Comparison of ENCODE assay signal across 18 cellular contexts in genomic region chr9:130872912-130873503, GRCh38. TPM values are rescaled to one million over a fixed set of nuclear protein-coding genes. Genes with fewer than 3 reads are reported as not detected.
DNase-seq lines count a peak whose midpoint lies in the region; ATAC-seq and TF ChIP-seq lines count a peak whose summit lies in the region.
"Had no signal": no experiment of that assay in that cellular context is flagged by ENCODE, and none has a peak within 500 bp of the region (broad histone marks: within the 10 kb centered on the region; RNA-seq: fewer than 3 reads in every experiment).

No MANE protein-coding gene starts in this region.

- no peak overlapping the region for H3K4me3 ChIP-seq in coronary artery
- H3K4me3 ChIP-seq in liver (ENCODE audit: low read depth in 1 of 3, low read length in 3 of 3) = no peak overlapping the region
- H3K4me3 ChIP-seq in stomach smooth muscle (ENCODE audit: low read length in 2 of 2) = no peak overlapping the region
- H3K4me3 ChIP-seq: BLaER1 treated with 17β-estradiol and CSF1 and Interleukin-3, amounts not matched to agents 10 nM and 100 nM; PC-9 had no signal

- H3K9me3 ChIP-seq in liver (ENCODE audit: control insufficient read depth in 4 of 4, low read length in 3 of 4) (no peaks in the 10 kb centered on the region), stomach smooth muscle (ENCODE audit: control insufficient read depth in 2 of 2, low read length in 2 of 2) (no peaks in the 10 kb centered on the region)
- H3K9me3 ChIP-seq: BLaER1 treated with 17β-estradiol and CSF1 and Interleukin-3, amounts not matched to agents 10 nM and 100 nM had no signal

- H3K4me3 Mint-ChIP-seq in activated naive CD8-positive, alpha-beta T cell treated with anti-CD3 and anti-CD28 coated beads, Interleukin-2, amount 50 U/mL, for 24 hours = no peak overlapping the region
- H3K4me3 Mint-ChIP-seq: activated CD8-positive, alpha-beta T cell treated with anti-CD3 and anti-CD28 coated beads for 36 hours; activated naive CD4-positive, alpha-beta T cell treated with anti-CD3 and anti-CD28 coated beads for 36 hours; stimulated activated memory B cell treated with anti-CD40 and anti-IgM and Interleukin-4, amounts not matched to agents 10 μg/mL and 1 μg/mL and 100 μg/mL, for 72 hours had no signal

- peak overlapping the region; percentile 21 to 67 for H3K27ac ChIP-seq in coronary artery
- peak overlapping the region; percentile 57 to 60 for H3K27ac ChIP-seq in liver (ENCODE audit: low read depth in 1 of 2, low read length in 2 of 2)
- H3K27ac ChIP-seq in stomach smooth muscle (ENCODE audit: low read length) = peak overlapping the region; percentile 11
- H3K27ac ChIP-seq: BLaER1 treated with 17β-estradiol and CSF1 and Interleukin-3, amounts not matched to agents 10 nM and 100 nM; PC-9 had no signal

- no peaks in the 10 kb centered on the region for H3K27me3 ChIP-seq in liver (ENCODE audit: control insufficient read depth in 4 of 4, insufficient read depth in 4 of 4, low read length in 3 of 4)
- H3K27me3 ChIP-seq in stomach smooth muscle (ENCODE audit: control insufficient read depth in 1 of 2, insufficient read depth in 2 of 2, low read length in 2 of 2) = no peaks in the 10 kb centered on the region
- H3K27me3 ChIP-seq: BLaER1 treated with 17β-estradiol and CSF1 and Interleukin-3, amounts not matched to agents 10 nM and 100 nM had no signal

- H3K4me1 ChIP-seq in liver (ENCODE audit: control insufficient read depth in 4 of 4, insufficient read depth in 4 of 4, low read length in 3 of 4) (peaks cover 6 to 21% (median 21%) of the 10 kb centered on the region in 4 donors), stomach smooth muscle (ENCODE audit: control insufficient read depth, insufficient read depth, low read length) (peaks cover 29% of the 10 kb centered on the region)

- WGBS in liver = 35% methylated on average over 15 of the region's 15 CpGs

- TF ChIP-seq CTCF in coronary artery (IDR thresholded peaks at IDR 0.05) (no peak), liver (IDR thresholded peaks at IDR 0.05; ENCODE audit: low read depth, low read length, missing input control) (no peak)

- H3K9ac ChIP-seq in liver (ENCODE audit: low read depth in 1 of 2, low read length in 2 of 2) (no peak overlapping the region), stomach smooth muscle (ENCODE audit: low read length in 2 of 2) (no peak overlapping the region)
- H3K9ac ChIP-seq: BLaER1 treated with 17β-estradiol and CSF1 and Interleukin-3, amounts not matched to agents 10 nM and 100 nM had no signal

- peaks cover 38% of the 10 kb centered on the region for H3K36me3 Mint-ChIP-seq in activated naive CD8-positive, alpha-beta T cell treated with anti-CD3 and anti-CD28 coated beads, Interleukin-2, amount 50 U/mL, for 24 hours (ENCODE audit: low read depth)

- peak; percentile 50 to 52 for TF ChIP-seq RAD21 in liver (IDR thresholded peaks at IDR 0.05)

- peaks cover 5% of the 10 kb centered on the region for H3K4me1 Mint-ChIP-seq in activated naive CD8-positive, alpha-beta T cell treated with anti-CD3 and anti-CD28 coated beads, Interleukin-2, amount 50 U/mL, for 24 hours

- ATAC-seq in activated naive CD8-positive, alpha-beta T cell treated with anti-CD3 and anti-CD28 coated beads, Interleukin-2, amount 50 U/mL, for 24 hours = no peak
- no peak for ATAC-seq in GM21529 (IDR thresholded peaks at IDR 0.05; ENCODE audit: unreplicated experiment)
- ATAC-seq: activated CD8-positive, alpha-beta T cell treated with anti-CD3 and anti-CD28 coated beads for 36 hours; stimulated activated memory B cell treated with anti-CD40 and anti-IgM and Interleukin-4, amounts not matched to agents 10 μg/mL and 1 μg/mL and 100 μg/mL, for 72 hours had no signal

- no peaks in the 10 kb centered on the region for H3K9me3 Mint-ChIP-seq in activated naive CD8-positive, alpha-beta T cell treated with anti-CD3 and anti-CD28 coated beads, Interleukin-2, amount 50 U/mL, for 24 hours
- H3K9me3 Mint-ChIP-seq: activated CD8-positive, alpha-beta T cell treated with anti-CD3 and anti-CD28 coated beads for 36 hours; activated naive CD4-positive, alpha-beta T cell treated with anti-CD3 and anti-CD28 coated beads for 36 hours; stimulated activated memory B cell treated with anti-CD40 and anti-IgM and Interleukin-4, amounts not matched to agents 10 μg/mL and 1 μg/mL and 100 μg/mL, for 72 hours had no signal

- peak; percentile 83 for DNase-seq in NCI-H1092 treated with DMSO at 0.1 percent for 48 hours (lab: John Stamatoyannopoulos, UW)
- no peak for DNase-seq in coronary artery (ENCODE audit: low spot score)
- DNase-seq in NAMALWA (ENCODE audit: low spot score) = no peak
- DNase-seq in activated naive CD8-positive, alpha-beta T cell treated with anti-CD3 and anti-CD28 coated beads, Interleukin-2, amount 50 U/mL, for 24 hours = no peak
- no peak for DNase-seq in middle frontal gyrus (ENCODE audit: extremely low spot score, low spot score)
- DNase-seq: activated CD8-positive, alpha-beta T cell treated with anti-CD3 and anti-CD28 coated beads for 36 hours; activated naive CD4-positive, alpha-beta T cell treated with anti-CD3 and anti-CD28 coated beads for 36 hours; foreskin fibroblast; KBM-7; PC-9 had no signal

- H3K27ac Mint-ChIP-seq in activated naive CD8-positive, alpha-beta T cell treated with anti-CD3 and anti-CD28 coated beads, Interleukin-2, amount 50 U/mL, for 24 hours = no peak overlapping the region
- H3K27ac Mint-ChIP-seq: activated CD8-positive, alpha-beta T cell treated with anti-CD3 and anti-CD28 coated beads for 36 hours; activated naive CD4-positive, alpha-beta T cell treated with anti-CD3 and anti-CD28 coated beads for 36 hours; stimulated activated memory B cell treated with anti-CD40 and anti-IgM and Interleukin-4, amounts not matched to agents 10 μg/mL and 1 μg/mL and 100 μg/mL, for 72 hours had no signal

- peaks cover 3 to 21% (median 4%) of the 10 kb centered on the region in 4 donors for H3K36me3 ChIP-seq in liver (ENCODE audit: control insufficient read depth in 4 of 4, insufficient read depth in 3 of 4, low read depth in 1 of 4, low read length in 3 of 4)
- H3K36me3 ChIP-seq in stomach smooth muscle (ENCODE audit: control insufficient read depth in 2 of 2, insufficient read depth in 2 of 2, low read length in 2 of 2) = peaks cover 48% of the 10 kb centered on the region in 2 donors

- no peaks in the 10 kb centered on the region for H3K27me3 Mint-ChIP-seq in activated naive CD8-positive, alpha-beta T cell treated with anti-CD3 and anti-CD28 coated beads, Interleukin-2, amount 50 U/mL, for 24 hours
- H3K27me3 Mint-ChIP-seq: activated CD8-positive, alpha-beta T cell treated with anti-CD3 and anti-CD28 coated beads for 36 hours; stimulated activated memory B cell treated with anti-CD40 and anti-IgM and Interleukin-4, amounts not matched to agents 10 μg/mL and 1 μg/mL and 100 μg/mL, for 72 hours had no signal

TF ChIP-seq in liver, 16 proteins besides CTCF, POLR2A, EP300 and RAD21 (continues in another document):
- TF ChIP-seq EGR1 (IDR thresholded peaks at IDR 0.05; ENCODE audit: low read depth in 2 of 2) = no peak
- no peak for TF ChIP-seq ATF3 (IDR thresholded peaks at IDR 0.05)
- peak; percentile 57 for TF ChIP-seq REST (IDR thresholded peaks at IDR 0.05)
- TF ChIP-seq FOXA1 (IDR thresholded peaks at IDR 0.05) = peak; percentile 39
- TF ChIP-seq TAF1 (conservative IDR thresholded peaks at IDR 0.05) = no peak
- TF ChIP-seq HNF4A (conservative IDR thresholded peaks at IDR 0.05) = peak; percentile 98 to 99
- peak in 1 of 2 donors; percentile 42 for TF ChIP-seq GABPA (IDR thresholded peaks at IDR 0.05 in 1 of 2, conservative IDR thresholded peaks at IDR 0.05 in 1 of 2)
- peak; percentile 50 for TF ChIP-seq MAX (IDR thresholded peaks at IDR 0.05)
- peak; percentile 44 for TF ChIP-seq FOXA2 (IDR thresholded peaks at IDR 0.05)
- peak; percentile 90 for TF ChIP-seq HNF4G (IDR thresholded peaks at IDR 0.05)
- peak; percentile 29 for TF ChIP-seq NR2F2 (IDR thresholded peaks at IDR 0.05)
- peak; percentile 94 for TF ChIP-seq SP1 (IDR thresholded peaks at IDR 0.05)
- TF ChIP-seq YY1 (IDR thresholded peaks at IDR 0.05) = peak; percentile 79
- peak in 1 of 2 donors; percentile 36 for TF ChIP-seq JUND (IDR thresholded peaks at IDR 0.05)
- TF ChIP-seq RXRA (IDR thresholded peaks at IDR 0.05) = peak; percentile 71 to 79

RNA-seq across cellular contexts. Expression of gene QRFP, which starts 23.6 kb away (rescaled TPM):
- total RNA-seq in liver = under 1 TPM in 1 of 2 donors, not detected in 1; 0.05 TPM
- not detected for polyA plus RNA-seq in liver
- total RNA-seq: activated CD8-positive, alpha-beta T cell treated with anti-CD3 and anti-CD28 coated beads for 36 hours; activated naive CD4-positive, alpha-beta T cell treated with anti-CD3 and anti-CD28 coated beads for 36 hours; dermis microvascular lymphatic vessel endothelial cell; lower leg skin; PC-9; T-helper 2 cell treated with Interferon-gamma antibody and Interleukin-4, amounts not matched to agents 100 ng/mL and 5 ng/mL, for 36 hours had no signal

RNA-seq across cellular contexts. Expression of gene ABL1, which starts 38.0 kb away (rescaled TPM):
- 10 to 100 TPM; 11.2 to 14.2 TPM for total RNA-seq in liver
- polyA plus RNA-seq in liver = 10 to 100 TPM in 1 of 2 donors, 1 to 10 TPM in 1; 4.2 to 10.7 TPM
